In genomic region chr6:79841577-79842381, GRCh38 we compare ENCODE assay signal across 11 cellular contexts.
A peak's percentile ranks its signal among the peaks of the same experiment; 100 is the strongest.
DNase-seq lines count a peak whose midpoint lies in the region; ATAC-seq, FAIRE-seq and TF ChIP-seq lines count a peak whose summit lies in the region.
"Had no signal": no experiment of that assay in that cellular context is flagged by ENCODE, and none has a peak within 500 bp of the region (broad histone marks: within the 10 kb centered on the region; RNA-seq: fewer than 3 reads in every experiment).

No MANE protein-coding gene starts in this region.

- no peaks in the 10 kb centered on the region for H3K9me3 ChIP-seq in mammary epithelial cell (replicated peaks; ENCODE audit: insufficient read depth, low read length)
- no peaks in the 10 kb centered on the region for H3K9me3 ChIP-seq in H9 (ENCODE audit: control insufficient read depth, low read depth, low read length)
- H3K9me3 ChIP-seq: esophagus muscularis mucosa had no signal

- H3K4me2 ChIP-seq in mammary epithelial cell (ENCODE audit: insufficient read depth, low read depth, low read length) (no peak overlapping the region), H9 (ENCODE audit: insufficient read depth, insufficient read length, low read length) (no peak overlapping the region)

- no peak overlapping the region for H4K5ac ChIP-seq in H9 (ENCODE audit: insufficient read length, low read depth, low read length)

- H3K4me3 Mint-ChIP-seq in MCF 10A (ENCODE audit: unreplicated experiment) (no peak overlapping the region), H9 (no peak overlapping the region)
- H3K4me3 Mint-ChIP-seq in natural killer cell treated with Interleukin-12 subunit alpha and Interleukin-12 subunit beta and Interleukin-15 and Interleukin-18, amount 100 ng/mL, for 72 hours = no peak overlapping the region
- H3K4me3 Mint-ChIP-seq: B cell, T-cell had no signal

- H2AK5ac ChIP-seq in H9 (ENCODE audit: insufficient read length, low read length) = no peak overlapping the region

- no peaks in the 10 kb centered on the region for H3K36me3 ChIP-seq in mammary epithelial cell (ENCODE audit: insufficient read depth, low read length)
- H3K36me3 ChIP-seq: esophagus muscularis mucosa had no signal

- POLR2A ChIA-PET in MCF 10A (lab: Yijun Ruan, JAX) = interaction anchor here (0.6 kb wide), 1 partner anchor 66 kb away, joined by 3 read pairs; no protein-coding TSS in a partner anchor

- H3K14ac ChIP-seq in H9 (ENCODE audit: insufficient read depth, low read length) = no peak overlapping the region

- H2BK120ac ChIP-seq in H9 (ENCODE audit: low read depth, low read length, poor library complexity, severe bottlenecking) = no peak overlapping the region

- H3K27ac Mint-ChIP-seq in MCF 10A (ENCODE audit: low read depth, unreplicated experiment) (no peak overlapping the region), H9 (no peak overlapping the region)
- H3K27ac Mint-ChIP-seq in natural killer cell treated with Interleukin-12 subunit alpha and Interleukin-12 subunit beta and Interleukin-15 and Interleukin-18, amount 100 ng/mL, for 72 hours = no peak overlapping the region
- H3K27ac Mint-ChIP-seq: B cell, T-cell had no signal

- H3K27ac ChIP-seq in mammary epithelial cell (ENCODE audit: insufficient read depth, low read depth, low read length) = no peak overlapping the region
- H3K27ac ChIP-seq in H9 (ENCODE audit: insufficient read length, low read depth, low read length) = no peak overlapping the region
- H3K27ac ChIP-seq: esophagus muscularis mucosa had no signal

- peak; percentile 20 for ATAC-seq in HG03045 (IDR thresholded peaks at IDR 0.05; ENCODE audit: unreplicated experiment)
- no peak for ATAC-seq in natural killer cell treated with Interleukin-12 subunit alpha and Interleukin-12 subunit beta and Interleukin-15 and Interleukin-18, amount 100 ng/mL, for 72 hours
- ATAC-seq: T-cell had no signal

- WGBS in mammary epithelial cell (ENCODE audit: low coverage, missing lambda C conversion rate) = 30% methylated on average over 4 of the region's 4 CpGs
- WGBS in H9 (ENCODE audit: extremely low coverage, insufficient read length, low lambda C conversion rate) = no CpG with 5 or more reads among the region's 4 CpGs

- H3K36me3 Mint-ChIP-seq in MCF 10A (ENCODE audit: insufficient read depth, unreplicated experiment) (peaks cover 5% of the 10 kb centered on the region), H9 (ENCODE audit: insufficient read depth in 1 of 3, low read depth in 3 of 3) (no peaks in the 10 kb centered on the region)
- H3K36me3 Mint-ChIP-seq in natural killer cell treated with Interleukin-12 subunit alpha and Interleukin-12 subunit beta and Interleukin-15 and Interleukin-18, amount 100 ng/mL, for 72 hours = no peaks in the 10 kb centered on the region
- H3K36me3 Mint-ChIP-seq: T-cell had no signal

- H3K27me3 ChIP-seq in mammary epithelial cell (ENCODE audit: insufficient read depth, low read length) = peaks cover 4% of the 10 kb centered on the region
- no peaks in the 10 kb centered on the region for H3K27me3 ChIP-seq in H9 (ENCODE audit: insufficient read depth, low read length)
- H3K27me3 ChIP-seq: esophagus muscularis mucosa had no signal

- peaks cover 14% of the 10 kb centered on the region for H3K27me3 Mint-ChIP-seq in MCF 10A (ENCODE audit: insufficient read depth, unreplicated experiment)
- H3K27me3 Mint-ChIP-seq in natural killer cell treated with Interleukin-12 subunit alpha and Interleukin-12 subunit beta and Interleukin-15 and Interleukin-18, amount 100 ng/mL, for 72 hours = peaks cover 13 to 24% of the 10 kb centered on the region in 2 donors
- peaks cover 2% of the 10 kb centered on the region; the same call in 1 of the 2 replicates for H3K27me3 Mint-ChIP-seq in H9 (ENCODE audit: low read depth)
- H3K27me3 Mint-ChIP-seq: B cell had no signal

- TF ChIP-seq CTCF in MCF 10A (IDR thresholded peaks at IDR 0.05; ENCODE audit: unreplicated experiment) (no peak), mammary epithelial cell (conservative IDR thresholded peaks at IDR 0.05 in 1 of 2, IDR thresholded peaks at IDR 0.05 in 1 of 2; ENCODE audit: extremely low read depth in 1 of 2, insufficient read depth in 1 of 2, low read depth in 1 of 2, low read length in 2 of 2) (no peak), H9 (conservative IDR thresholded peaks at IDR 0.05) (no peak)

- H3K4me3 ChIP-seq in mammary epithelial cell (replicated peaks in 1 of 3; ENCODE audit: insufficient read depth in 1 of 3, low read depth in 2 of 3, low read length in 3 of 3) = no peak overlapping the region
- H3K4me3 ChIP-seq: esophagus muscularis mucosa had no signal

- H3K9ac ChIP-seq in mammary epithelial cell (ENCODE audit: insufficient read depth, low read length) (no peak overlapping the region), H9 (ENCODE audit: extremely low read depth, insufficient read length, low read length) (no peak overlapping the region)

- in situ Hi-C loops in mammary epithelial cell (cut with MboI; ENCODE audit: low sequenced_read_pairs in 2 of 2) = no loop called here

- H2BK15ac ChIP-seq in H9 (ENCODE audit: low read depth, low read length) = no peak overlapping the region

- no peak overlapping the region for H3K56ac ChIP-seq in H9 (ENCODE audit: insufficient read length, low read depth, low read length)

- dilution Hi-C loops in mammary epithelial cell (cut with HindIII; ENCODE audit: low sequenced_read_pairs) = no loop called here

- H3K79me2 ChIP-seq in mammary epithelial cell (ENCODE audit: insufficient read depth, low read length) (no peaks in the 10 kb centered on the region), H9 (ENCODE audit: insufficient read depth, low read length) (no peaks in the 10 kb centered on the region)

- H2BK12ac ChIP-seq in H9 (ENCODE audit: insufficient read length, low read depth, low read length) = no peak overlapping the region

- BruUV-seq in MCF 10A (replicated peaks; lab: Mats Ljungman, UMichigan) (no TSS peak), mammary epithelial cell (replicated peaks; lab: Mats Ljungman, UMichigan) (no TSS peak)

- FAIRE-seq in urothelium cell line (lab: Jason Lieb, UNC) = no peak

- no peak overlapping the region for H3K23ac ChIP-seq in H9 (ENCODE audit: insufficient read length, low read depth, low read length)

- H3K4me1 Mint-ChIP-seq in MCF 10A (ENCODE audit: insufficient read depth, unreplicated experiment) = no peaks in the 10 kb centered on the region
- H3K4me1 Mint-ChIP-seq in natural killer cell treated with Interleukin-12 subunit alpha and Interleukin-12 subunit beta and Interleukin-15 and Interleukin-18, amount 100 ng/mL, for 72 hours (ENCODE audit: low read depth in 2 of 2) = no peaks in the 10 kb centered on the region
- no peaks in the 10 kb centered on the region for H3K4me1 Mint-ChIP-seq in H9
- H3K4me1 Mint-ChIP-seq: B cell, T-cell had no signal

- peaks cover 13% of the 10 kb centered on the region for H3K9me3 Mint-ChIP-seq in MCF 10A (ENCODE audit: unreplicated experiment)
- peaks cover 7% of the 10 kb centered on the region for H3K9me3 Mint-ChIP-seq in natural killer cell treated with Interleukin-12 subunit alpha and Interleukin-12 subunit beta and Interleukin-15 and Interleukin-18, amount 100 ng/mL, for 72 hours
- H3K9me3 Mint-ChIP-seq in H9 = peaks cover 0 to 6% of the 10 kb centered on the region in 2 experiments; a peak in 1 of 5 replicates
- H3K9me3 Mint-ChIP-seq: T-cell had no signal

- no peak overlapping the region for H4K91ac ChIP-seq in H9 (ENCODE audit: insufficient read length, low read depth, low read length)

- no peak overlapping the region for H2AFZ ChIP-seq in mammary epithelial cell (ENCODE audit: low read depth, low read length)
- no peak overlapping the region for H2AFZ ChIP-seq in H9 (ENCODE audit: low read length)

- no peaks in the 10 kb centered on the region for H3K79me1 ChIP-seq in H9 (ENCODE audit: insufficient read depth, low read depth, low read length, poor library complexity, severe bottlenecking)

- H2BK20ac ChIP-seq in H9 (ENCODE audit: low read depth, low read length, poor library complexity, severe bottlenecking) = no peak overlapping the region

- DNase-seq in MCF 10A (ENCODE audit: unreplicated experiment) (peak; percentile 26), mammary epithelial cell (no peak), urothelium cell line (ENCODE audit: low spot score) (peak; percentile 18), H9 (no peak), NCI-H1048 (lab: John Stamatoyannopoulos, UW) (no peak)
- no peak for DNase-seq in natural killer cell treated with Interleukin-12 subunit alpha and Interleukin-12 subunit beta and Interleukin-15 and Interleukin-18, amount 100 ng/mL, for 72 hours (ENCODE audit: low spot score)
- DNase-seq: T-cell had no signal

- H3K23me2 ChIP-seq in H9 (ENCODE audit: insufficient read length, low read depth, low read length, poor library complexity, severe bottlenecking) = no peaks in the 10 kb centered on the region

- CTCF ChIA-PET in MCF 10A (lab: Yijun Ruan, JAX) (interaction anchor here (1.0 kb wide), 1 partner anchor 64 kb away, joined by 3 read pairs; no protein-coding TSS in a partner anchor), mammary epithelial cell (lab: Charles Lee; ENCODE audit: low non-redundant PET) (no interaction called here)

- H3K4me1 ChIP-seq in mammary epithelial cell (ENCODE audit: insufficient read depth, low read length) = no peaks in the 10 kb centered on the region
- no peaks in the 10 kb centered on the region for H3K4me1 ChIP-seq in H9 (ENCODE audit: insufficient read depth, low read length)
- H3K4me1 ChIP-seq: esophagus muscularis mucosa had no signal

- intact Hi-C loops in MCF 10A (cut with micrococcal nuclease) = no loop called here
- intact Hi-C loops in mammary epithelial cell (cut with micrococcal nuclease) = no loop called here

- H4K20me1 ChIP-seq in mammary epithelial cell (ENCODE audit: insufficient read depth, low read length) = no peaks in the 10 kb centered on the region
- no peaks in the 10 kb centered on the region for H4K20me1 ChIP-seq in H9 (ENCODE audit: control insufficient read depth, insufficient read depth, insufficient read length)

- H3K4ac ChIP-seq in H9 (ENCODE audit: low read depth, low read length) = no peak overlapping the region

- H4K8ac ChIP-seq in H9 (replicated peaks; ENCODE audit: insufficient read length, low read depth, low read length) = no peak overlapping the region

- no peak overlapping the region for H2BK5ac ChIP-seq in H9 (ENCODE audit: insufficient read length, low read length)

- H3T11ph ChIP-seq in H9 (ENCODE audit: low read length) = no peak overlapping the region

- no peak overlapping the region for H3K18ac ChIP-seq in H9 (ENCODE audit: insufficient read length, low read depth, low read length)

TF ChIP-seq in PFSK-1, 5 proteins besides CTCF, POLR2A, EP300 and RAD21 (continues in another document):
- no peak for TF ChIP-seq SIN3A (IDR thresholded peaks at IDR 0.05; ENCODE audit: borderline replicate concordance, insufficient read depth, low read length)

Comparison
In these comparisons a context has a peak if more than half of its experiments do, and no peak if none do; other contexts are left out.
1. DNase-seq: peak in MCF 10A (single experiment) and urothelium cell line (single experiment); none in mammary epithelial cell (single experiment), natural killer cell treated with Interleukin-12 subunit alpha and Interleukin-12 subunit beta and Interleukin-15 and Interleukin-18, amount 100 ng/mL, for 72 hours (single experiment), H9 (single experiment) and NCI-H1048 (single experiment).